In genomic region chr9:35618325-35618727, GRCh38 we compare ENCODE assay signal across 9 cellular contexts. TPM values are rescaled to one million over a fixed set of nuclear protein-coding genes. Genes with fewer than 3 reads are reported as not detected.
A peak's percentile ranks its signal among the peaks of the same experiment; 100 is the strongest.
DNase-seq lines count a peak whose midpoint lies in the region; ATAC-seq and TF ChIP-seq lines count a peak whose summit lies in the region.
"Had no signal": no experiment of that assay in that cellular context is flagged by ENCODE, and none has a peak within 500 bp of the region (broad histone marks: within the 10 kb centered on the region; RNA-seq: fewer than 3 reads in every experiment).

TSS of gene CD72 (minus strand) at chr9:35618413. CDS start at chr9:35618303, 110 bp downstream.

- peak within 1 kb of the TSS in 2 of 3 donors; percentile 50 to 71 for H3K9ac ChIP-seq in skeletal muscle tissue (ENCODE audit: low read depth in 1 of 3, low read length in 3 of 3)

- ATAC-seq in T-helper 17 cell (peak; percentile 22), Right ventricle myocardium superior (ENCODE audit: poor library complexity) (peak; percentile 28), GM19467 (IDR thresholded peaks at IDR 0.05; ENCODE audit: unreplicated experiment) (no peak), GM21515 (IDR thresholded peaks at IDR 0.05; ENCODE audit: unreplicated experiment) (no peak)

- intact Hi-C loops in Right ventricle myocardium superior (cut with DNase I): no loop called here

- H3K27me3 Mint-ChIP-seq in T-helper 17 cell: no peaks in the 10 kb centered on the region

- H3K9me3 ChIP-seq in T-helper 17 cell (ENCODE audit: control insufficient read depth, low read length, poor library complexity, severe bottlenecking) (no peaks in the 10 kb centered on the region), skeletal muscle tissue (ENCODE audit: control insufficient read depth in 3 of 3, low read length in 3 of 3) (no peaks in the 10 kb centered on the region)
- H3K9me3 ChIP-seq: SJSA1 had no signal

- H3K36me3 ChIP-seq in skeletal muscle tissue (ENCODE audit: control insufficient read depth in 3 of 3, insufficient read depth in 3 of 3, low read length in 3 of 3): no peaks in the 10 kb centered on the region
- H3K36me3 ChIP-seq: SJSA1 had no signal

- no peak for TF ChIP-seq CTCF in GM13976 (IDR thresholded peaks at IDR 0.05; ENCODE audit: borderline replicate concordance, control extremely low read depth, extremely low read depth, insufficient read depth, missing control alignments)

- peak within 1 kb of the TSS; percentile 48 to 65 (median 51) for H3K4me3 ChIP-seq in skeletal muscle tissue (ENCODE audit: low read length in 3 of 3)
- H3K4me3 ChIP-seq: SJSA1 had no signal

- H3K4me1 Mint-ChIP-seq in T-helper 17 cell: peaks cover 45% of the 10 kb centered on the region

- peaks cover 19 to 25% (median 21%) of the 10 kb centered on the region in 3 donors for H3K27me3 ChIP-seq in skeletal muscle tissue (ENCODE audit: control insufficient read depth in 3 of 3, insufficient read depth in 3 of 3, low read length in 3 of 3)
- H3K27me3 ChIP-seq: SJSA1 had no signal

- peak within 1 kb of the TSS; percentile 94 for H3K27ac Mint-ChIP-seq in T-helper 17 cell

- H3K4me1 ChIP-seq in skeletal muscle tissue (ENCODE audit: control insufficient read depth in 3 of 3, insufficient read depth in 3 of 3, low read length in 3 of 3): peaks cover 5 to 15% (median 6%) of the 10 kb centered on the region in 3 donors
- H3K4me1 ChIP-seq: SJSA1 had no signal

- H3K4me3 Mint-ChIP-seq in T-helper 17 cell: peak within 1 kb of the TSS; percentile 92

- peaks cover 1% of the 10 kb centered on the region for H3K36me3 Mint-ChIP-seq in T-helper 17 cell (ENCODE audit: low read depth)

- no peak for DNase-seq in T-helper 17 cell
- DNase-seq in Right ventricle myocardium superior: no peak
- DNase-seq in NCI-H146 (lab: John Stamatoyannopoulos, UW): no peak
- DNase-seq in GM13976 (ENCODE audit: low spot score): no peak

- peak; percentile 41 for TF ChIP-seq POLR2A in GM18951 (IDR thresholded peaks at IDR 0.05; ENCODE audit: extremely low read depth, insufficient read depth, insufficient read length)

- H3K27ac ChIP-seq in skeletal muscle tissue (ENCODE audit: low read depth, low read length): no peak within 1 kb of the TSS
- H3K27ac ChIP-seq: SJSA1 had no signal

- in situ Hi-C loops in GM18951 (cut with MboI; ENCODE audit: low sequenced_read_pairs, unreplicated experiment) (no loop called here), GM13976 (cut with MboI; ENCODE audit: low sequenced_read_pairs, unreplicated experiment) (no loop called here)

RNA-seq across cellular contexts. Expression of gene CD72, which starts in this region (rescaled TPM):
- total RNA-seq in T-helper 17 cell: 1 to 10 TPM; 3.5 to 8.1 TPM
- total RNA-seq in Right ventricle myocardium superior: 0.59 TPM
- total RNA-seq in skeletal muscle tissue: 2.1 TPM
- total RNA-seq: SJSA1 had no signal

Comparison
In these comparisons a context has a peak if more than half of its experiments do, and no peak if none do; other contexts are left out.
1. Peak in ATAC-seq in Right ventricle myocardium superior; RNA of the gene not detected or under 1 TPM.